ENCODE assay signal across 8 cellular contexts in genomic region chr11:60914620-60915249, GRCh38. TPM values are rescaled to one million over a fixed set of nuclear protein-coding genes. Genes with fewer than 3 reads are reported as not detected.
A peak's percentile ranks its signal among the peaks of the same experiment; 100 is the strongest.
DNase-seq lines count a peak whose midpoint lies in the region; FAIRE-seq and TF ChIP-seq lines count a peak whose summit lies in the region.

No MANE protein-coding gene starts in this region.

- 6% methylated on average over 27 of the region's 32 CpGs; no CpG with 5 or more reads in 1 of the 2 experiments for WGBS in H1 (ENCODE audit: extremely low coverage in 1 of 2, insufficient coverage in 1 of 2, insufficient read length in 1 of 2, insufficient replicate concordance in 2 of 2, low coverage in 1 of 2, low lambda C conversion rate in 2 of 2, missing lambda C conversion rate in 1 of 2), 2 experiments

- H3K14ac ChIP-seq in H1 (ENCODE audit: insufficient read length), result no peak overlapping the region

- no peak overlapping the region for H2BK120ac ChIP-seq in H1 (replicated peaks; ENCODE audit: low read depth, low read length)

- no peak overlapping the region for H2AK5ac ChIP-seq in H1 (ENCODE audit: low read depth, low read length)

- no peak overlapping the region for H4K91ac ChIP-seq in H1 (replicated peaks; ENCODE audit: insufficient read length, low read length)

- TF ChIP-seq CTCF in HL-60 (IDR thresholded peaks at IDR 0.05; ENCODE audit: insufficient read depth, low read length) (no peak), H1 (IDR thresholded peaks at IDR 0.05; ENCODE audit: control extremely low read depth in 1 of 3, insufficient read depth in 1 of 3, low read depth in 1 of 3, low read length in 3 of 3) (no peak), vagina (IDR thresholded peaks at IDR 0.05) (no peak)

- H2AFZ ChIP-seq in H1 (ENCODE audit: low read length), result no peak overlapping the region

- H3K9me3 ChIP-seq in H1 (ENCODE audit: insufficient read depth in 2 of 2, low read depth in 1 of 2, low read length in 1 of 2), result no peaks in the 10 kb centered on the region
- no peaks in the 10 kb centered on the region for H3K9me3 ChIP-seq in mucosa of stomach (ENCODE audit: control insufficient read depth, low read length)
- no peaks in the 10 kb centered on the region for H3K9me3 ChIP-seq in vagina

- H3K23ac ChIP-seq in H1 (ENCODE audit: insufficient read length), result no peak overlapping the region

- H3K4ac ChIP-seq in H1 (replicated peaks; ENCODE audit: insufficient read length, low read depth, low read length), result no peak overlapping the region

- no peak for TF ChIP-seq RAD21 in H1 (IDR thresholded peaks at IDR 0.05 in 1 of 2, conservative IDR thresholded peaks at IDR 0.05 in 1 of 2; ENCODE audit: low read depth in 2 of 2, low read length in 2 of 2)

- peak overlapping the region; percentile 74 for H3K27ac ChIP-seq in HL-60 (replicated peaks)
- H3K27ac ChIP-seq in H1 (ENCODE audit: low read depth, low read length), result no peak overlapping the region
- H3K27ac ChIP-seq in vagina, result peak overlapping the region; percentile 93

- H4K8ac ChIP-seq in H1 (ENCODE audit: extremely low read depth, insufficient read depth, low read length), result 0 out of 2 replicates have a peak overlapping the region, but pooled peaks have one; percentile 16

- H3K79me1 ChIP-seq in H1 (ENCODE audit: low read depth, low read length), result no peaks in the 10 kb centered on the region; the same call in 1 of the 2 replicates

- intact Hi-C loops in vagina (cut with DNase I), result no loop called here

- peaks cover 5 to 24% of the 10 kb centered on the region in 2 experiments for H3K79me2 ChIP-seq in H1 (ENCODE audit: control insufficient read depth in 1 of 2, insufficient read depth in 2 of 2, low read length in 2 of 2)

- DNase-seq in NOMO-1 (lab: John Stamatoyannopoulos, UW; ENCODE audit: unreplicated experiment in 2 of 2), result peak; percentile 23 to 38
- DNase-seq in NOMO-1 treated with dmso at 0.1 percent for 144 hours (lab: John Stamatoyannopoulos, UW; ENCODE audit: unreplicated experiment), result no peak
- DNase-seq in HL-60 (ENCODE audit: low read depth in 1 of 2, low spot score in 1 of 2), result peak in 1 of 2 experiments; percentile 29
- DNase-seq in activated CD4-positive, CD25-positive, alpha-beta regulatory T cell treated with anti-CD3 and anti-CD28 coated beads, Interleukin-2, amount 50 U/mL, for 72 hours, result peak; percentile 46
- DNase-seq in H1 (ENCODE audit: low read depth in 1 of 2, low spot score in 2 of 2), result peak in 1 of 2 experiments; percentile 65
- no peak for DNase-seq in vagina (ENCODE audit: extremely low spot score in 2 of 2)
- DNase-seq in GF-D8 (lab: John Stamatoyannopoulos, UW), result no peak

- peak overlapping the region; percentile 67 for H3K4me3 ChIP-seq in HL-60 (replicated peaks; ENCODE audit: insufficient read depth, low read length)
- peak overlapping the region; percentile 63 to 82 (median 72) for H3K4me3 ChIP-seq in H1 (ENCODE audit: extremely low read depth in 1 of 4, insufficient read depth in 2 of 4, low read depth in 3 of 4, low read length in 4 of 4)
- H3K4me3 ChIP-seq in mucosa of stomach (ENCODE audit: low read length), result peak overlapping the region; percentile 93
- peak overlapping the region; percentile 94 to 96 for H3K4me3 ChIP-seq in vagina

- no peak for TF ChIP-seq EP300 in H1 (IDR thresholded peaks at IDR 0.05; ENCODE audit: borderline replicate concordance in 1 of 2, low read depth in 2 of 2, low read length in 2 of 2)

- no peak overlapping the region for H3K56ac ChIP-seq in H1 (replicated peaks; ENCODE audit: insufficient read length, low read depth, low read length)

- peak overlapping the region; percentile 7 to 84 (median 44); a peak in 5 of 7 replicates for H3K9ac ChIP-seq in H1 (replicated peaks in 1 of 4; ENCODE audit: extremely low read depth in 1 of 4, low read depth in 3 of 4, low read length in 3 of 4)
- H3K9ac ChIP-seq in mucosa of stomach (ENCODE audit: low read length), result peak overlapping the region; percentile 82

- no peak overlapping the region for H2BK5ac ChIP-seq in H1 (ENCODE audit: low read depth, low read length)

- H2BK20ac ChIP-seq in H1 (ENCODE audit: low read length), result no peak overlapping the region

- CTCF ChIA-PET in H1 (lab: Charles Lee; ENCODE audit: partially characterized antibody), result interaction anchor here (0.6 to 2.6 kb wide), 17 partner anchors 9 to 219 kb away, joined by 3 to 10 read pairs (median 5); partner anchors contain the start of gene TMEM132A

- H2BK12ac ChIP-seq in H1 (ENCODE audit: low read depth, low read length), result no peak overlapping the region

- POLR2A ChIA-PET in H1 (lab: Charles Lee; ENCODE audit: partially characterized antibody), result interaction anchor here (0.8 to 4.2 kb wide), 9 partner anchors 9 to 447 kb away, joined by 3 to 28 read pairs (median 4); partner anchors contain the start of genes CYB561A3, PRPF19, PTGDR2 and SLC15A3

- H3K27me3 ChIP-seq in HL-60 (ENCODE audit: insufficient read depth, poor library complexity, severe bottlenecking) (no peaks in the 10 kb centered on the region), H1 (replicated peaks in 1 of 4; ENCODE audit: control insufficient read depth in 3 of 4, extremely low read depth in 1 of 4, insufficient read depth in 3 of 4, low read length in 3 of 4) (peaks cover 0 to 2% (median 0%) of the 10 kb centered on the region in 4 experiments; a peak in 1 of 7 replicates), mucosa of stomach (ENCODE audit: control insufficient read depth, insufficient read depth, low read length) (no peaks in the 10 kb centered on the region), vagina (no peaks in the 10 kb centered on the region)

- H3K23me2 ChIP-seq in H1 (ENCODE audit: low read depth, low read length), result peaks cover 8% of the 10 kb centered on the region

- H2BK15ac ChIP-seq in H1 (ENCODE audit: low read length), result no peak overlapping the region

- TF ChIP-seq POLR2A in H1 (IDR thresholded peaks at IDR 0.05; ENCODE audit: control extremely low read depth in 1 of 2, low read depth in 2 of 2, low read length in 2 of 2) (no peak), vagina (IDR thresholded peaks at IDR 0.05) (no peak)

- H3K18ac ChIP-seq in H1 (ENCODE audit: extremely low read depth, low read length), result no peak overlapping the region; the same call in 1 of the 2 replicates

- H3K4me1 ChIP-seq in H1 (replicated peaks in 1 of 4; ENCODE audit: control insufficient read depth in 3 of 4, insufficient read depth in 4 of 4, low read length in 3 of 4) (peaks cover 10 to 27% (median 18%) of the 10 kb centered on the region in 4 experiments), mucosa of stomach (ENCODE audit: control insufficient read depth, insufficient read depth, low read length) (peaks cover 15% of the 10 kb centered on the region), vagina (peaks cover 56% of the 10 kb centered on the region)

- no peak for FAIRE-seq in H1 (lab: Jason Lieb, UNC)

- H3K36me3 ChIP-seq in H1 (ENCODE audit: control insufficient read depth in 2 of 4, insufficient read depth in 4 of 4, low read length in 3 of 4) (peaks cover 0 to 3% (median 0%) of the 10 kb centered on the region in 4 experiments; a peak in 1 of 8 replicates), mucosa of stomach (ENCODE audit: control insufficient read depth, insufficient read depth, low read length) (no peaks in the 10 kb centered on the region), vagina (peaks cover 0 to under 1% of the 10 kb centered on the region in 2 donors)

- peaks cover 0 to 8% of the 10 kb centered on the region in 2 experiments for H4K20me1 ChIP-seq in H1 (replicated peaks in 1 of 2; ENCODE audit: control insufficient read depth in 1 of 2, insufficient read depth in 2 of 2, low read length in 2 of 2)

- peak overlapping the region; percentile 89 to 91 for H3K4me2 ChIP-seq in H1 (ENCODE audit: insufficient read depth in 1 of 2, low read depth in 2 of 2, low read length in 2 of 2)

- no peak overlapping the region for H4K5ac ChIP-seq in H1 (ENCODE audit: insufficient read length, low read depth, low read length)

RNA-seq across cellular contexts. Expression of gene TMEM109, which starts 0.8 kb away (rescaled TPM):
- 30.3 and 30.7 TPM in 2 replicates for total RNA-seq in H1 (2021; fragmentation: NEBNext Ultra II Directional; extraction: Animal tissue kit (Norgen Biotek cat#: 25700))
- polyA plus RNA-seq in H1 (2011; rRNA removed), result 27.3 and 29.9 TPM in 2 replicates
- polyA plus RNA-seq in H1 (2011; cell fraction: cytosol; rRNA removed), result 18.1 TPM
- 20.8 TPM for polyA plus RNA-seq in H1 (2011; cell fraction: nucleus; rRNA removed)
- 18.4 to 34.3 TPM (median 29.4 TPM) in 4 replicates for polyA plus RNA-seq in H1 (2012, experiment 1 of 2)
- 41.0 TPM for polyA plus RNA-seq in H1 (2012, experiment 2 of 2)
- 58.8 TPM for polyA plus RNA-seq in H1 (2013, experiment 1 of 2)
- polyA plus RNA-seq in H1 (2013, experiment 2 of 2), result 66.2 TPM
- 12.3 and 12.4 TPM in 2 replicates for polyA minus RNA-seq in H1 (2011; rRNA and poly(A)+ RNA removed)
- 6.8 TPM for polyA minus RNA-seq in H1 (2011; cell fraction: cytosol; rRNA and poly(A)+ RNA removed)
- 6.0 TPM for polyA minus RNA-seq in H1 (2011; cell fraction: nucleus; rRNA and poly(A)+ RNA removed)
- 127 TPM for total RNA-seq in vagina

RNA-seq across cellular contexts. Expression of gene PRPF19, which starts 8.3 kb away (rescaled TPM):
- total RNA-seq in H1 (2021; fragmentation: NEBNext Ultra II Directional; extraction: Animal tissue kit (Norgen Biotek cat#: 25700)), result 140 and 141 TPM in 2 replicates
- polyA plus RNA-seq in H1 (2011; rRNA removed), result 107 and 176 TPM in 2 replicates
- polyA plus RNA-seq in H1 (2011; cell fraction: cytosol; rRNA removed), result 94.9 TPM
- 102 TPM for polyA plus RNA-seq in H1 (2011; cell fraction: nucleus; rRNA removed)
- polyA plus RNA-seq in H1 (2012, experiment 1 of 2), result 108 to 174 TPM (median 157 TPM) in 4 replicates
- 112 TPM for polyA plus RNA-seq in H1 (2012, experiment 2 of 2)
- polyA plus RNA-seq in H1 (2013, experiment 1 of 2), result 81.8 TPM
- 81.3 TPM for polyA plus RNA-seq in H1 (2013, experiment 2 of 2)
- 50.2 and 71.6 TPM in 2 replicates for polyA minus RNA-seq in H1 (2011; rRNA and poly(A)+ RNA removed)
- 50.9 TPM for polyA minus RNA-seq in H1 (2011; cell fraction: cytosol; rRNA and poly(A)+ RNA removed)
- polyA minus RNA-seq in H1 (2011; cell fraction: nucleus; rRNA and poly(A)+ RNA removed), result 63.9 TPM
- 54.0 TPM for total RNA-seq in vagina

RNA-seq across cellular contexts. Expression of gene TMEM132A, which starts 9.5 kb away (rescaled TPM):
- total RNA-seq in H1 (2021; fragmentation: NEBNext Ultra II Directional; extraction: Animal tissue kit (Norgen Biotek cat#: 25700)), result 97.9 and 98.2 TPM in 2 replicates
- 46.6 and 69.0 TPM in 2 replicates for polyA plus RNA-seq in H1 (2011; rRNA removed)
- 65.5 TPM for polyA plus RNA-seq in H1 (2011; cell fraction: cytosol; rRNA removed)
- 453 TPM for polyA plus RNA-seq in H1 (2011; cell fraction: nucleus; rRNA removed)
- 77.1 to 107 TPM (median 96.0 TPM) in 4 replicates for polyA plus RNA-seq in H1 (2012, experiment 1 of 2)
- 39.7 TPM for polyA plus RNA-seq in H1 (2012, experiment 2 of 2)
- polyA plus RNA-seq in H1 (2013, experiment 1 of 2), result 99.5 TPM
- 89.8 TPM for polyA plus RNA-seq in H1 (2013, experiment 2 of 2)
- polyA minus RNA-seq in H1 (2011; rRNA and poly(A)+ RNA removed), result 26.2 and 27.0 TPM in 2 replicates
- polyA minus RNA-seq in H1 (2011; cell fraction: cytosol; rRNA and poly(A)+ RNA removed), result 53.9 TPM
- polyA minus RNA-seq in H1 (2011; cell fraction: nucleus; rRNA and poly(A)+ RNA removed), result 103 TPM
- 6.1 TPM for total RNA-seq in vagina

RNA-seq across cellular contexts. Expression of gene SLC15A3, which starts 37.2 kb away (rescaled TPM):
- total RNA-seq in H1 (2021; fragmentation: NEBNext Ultra II Directional; extraction: Animal tissue kit (Norgen Biotek cat#: 25700)), result 25.8 and 33.7 TPM in 2 replicates
- 31.0 and 36.4 TPM in 2 replicates for polyA plus RNA-seq in H1 (2011; rRNA removed)
- 21.3 TPM for polyA plus RNA-seq in H1 (2011; cell fraction: cytosol; rRNA removed)
- polyA plus RNA-seq in H1 (2011; cell fraction: nucleus; rRNA removed), result 34.6 TPM
- polyA plus RNA-seq in H1 (2012, experiment 1 of 2), result 23.0 to 39.6 TPM (median 34.9 TPM) in 4 replicates
- polyA plus RNA-seq in H1 (2012, experiment 2 of 2), result 42.7 TPM
- polyA plus RNA-seq in H1 (2013, experiment 1 of 2), result 52.8 TPM
- 59.9 TPM for polyA plus RNA-seq in H1 (2013, experiment 2 of 2)
- 32.4 and 38.1 TPM in 2 replicates for polyA minus RNA-seq in H1 (2011; rRNA and poly(A)+ RNA removed)
- 23.1 TPM for polyA minus RNA-seq in H1 (2011; cell fraction: cytosol; rRNA and poly(A)+ RNA removed)
- polyA minus RNA-seq in H1 (2011; cell fraction: nucleus; rRNA and poly(A)+ RNA removed), result 32.3 TPM
- 23.1 TPM for total RNA-seq in vagina

RNA-seq across cellular contexts. Expression of gene ZP1, which starts 47.4 kb away (rescaled TPM):
- total RNA-seq in H1 (2021; fragmentation: NEBNext Ultra II Directional; extraction: Animal tissue kit (Norgen Biotek cat#: 25700)), result not detected in 2 replicates
- polyA plus RNA-seq in H1 (2011; rRNA removed), result 0.16 TPM in 1 of 2 replicates, not detected in the other
- polyA plus RNA-seq in H1 (2011; cell fraction: cytosol; rRNA removed), result not detected
- not detected for polyA plus RNA-seq in H1 (2011; cell fraction: nucleus; rRNA removed)
- polyA plus RNA-seq in H1 (2012, experiment 1 of 2), result not detected in 4 replicates
- not detected for polyA plus RNA-seq in H1 (2012, experiment 2 of 2)
- polyA plus RNA-seq in H1 (2013, experiment 1 of 2), result not detected
- polyA plus RNA-seq in H1 (2013, experiment 2 of 2), result not detected
- not detected in 2 replicates for polyA minus RNA-seq in H1 (2011; rRNA and poly(A)+ RNA removed)
- not detected for polyA minus RNA-seq in H1 (2011; cell fraction: cytosol; rRNA and poly(A)+ RNA removed)
- polyA minus RNA-seq in H1 (2011; cell fraction: nucleus; rRNA and poly(A)+ RNA removed), result not detected
- total RNA-seq in vagina, result not detected

Comparison
In these comparisons a context has a peak if more than half of its experiments do, and no peak if none do; other contexts are left out.
1. DNase-seq: peak in NOMO-1 (2 of 2) and activated CD4-positive, CD25-positive, alpha-beta regulatory T cell treated with anti-CD3 and anti-CD28 coated beads, Interleukin-2, amount 50 U/mL, for 72 hours (single experiment); none in NOMO-1 treated with dmso at 0.1 percent for 144 hours (single experiment), vagina (0 of 2) and GF-D8 (single experiment).
2. RNA of gene TMEM132A, which starts 9.5 kb away (total RNA-seq): 97.9 to 98.2 TPM in H1; 6.1 TPM in vagina (single experiment); every median in the first group is over 10 times any median in the second.
3. Peak in every context shown above with its lines, with median percentiles within 50 percentile points of each other: H3K4me3 ChIP-seq.